ENCODE assay signal across 1 cellular context in the genomic region with DNA sequence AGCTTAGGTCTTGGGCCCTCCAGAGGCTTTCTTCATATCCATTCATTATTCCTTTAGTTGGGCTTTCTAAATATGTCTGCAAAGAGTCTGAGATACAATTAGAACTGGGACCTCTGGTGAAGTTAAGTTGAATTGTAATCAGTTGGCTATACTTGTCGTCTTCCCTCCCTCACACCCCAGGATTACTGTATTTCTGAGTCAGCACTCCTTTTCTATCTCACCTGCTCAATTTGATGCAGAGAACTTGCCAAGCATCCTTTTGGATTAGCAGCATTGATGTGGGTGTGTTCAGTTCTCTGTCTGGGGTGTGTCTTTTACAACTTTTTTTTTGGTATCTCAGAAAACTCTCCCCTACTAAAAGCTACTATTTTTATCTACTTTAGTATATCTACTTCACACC.
TF ChIP-seq lines count a peak whose summit lies in the region.

No MANE protein-coding gene starts in this region.

TF ChIP-seq in H1, 55 proteins besides CTCF, POLR2A, EP300 and RAD21:
- TF ChIP-seq YY1 (IDR thresholded peaks at IDR 0.05; ENCODE audit: low read depth, low read length) = no peak
- TF ChIP-seq, protein P1, sequence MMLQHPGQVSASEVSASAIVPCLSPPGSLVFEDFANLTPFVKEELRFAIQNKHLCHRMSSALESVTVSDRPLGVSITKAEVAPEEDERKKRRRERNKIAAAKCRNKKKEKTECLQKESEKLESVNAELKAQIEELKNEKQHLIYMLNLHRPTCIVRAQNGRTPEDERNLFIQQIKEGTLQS (IDR thresholded peaks at IDR 0.05; ENCODE audit: insufficient read depth, low read depth, low read length) = no peak
- TF ChIP-seq, protein P2, sequence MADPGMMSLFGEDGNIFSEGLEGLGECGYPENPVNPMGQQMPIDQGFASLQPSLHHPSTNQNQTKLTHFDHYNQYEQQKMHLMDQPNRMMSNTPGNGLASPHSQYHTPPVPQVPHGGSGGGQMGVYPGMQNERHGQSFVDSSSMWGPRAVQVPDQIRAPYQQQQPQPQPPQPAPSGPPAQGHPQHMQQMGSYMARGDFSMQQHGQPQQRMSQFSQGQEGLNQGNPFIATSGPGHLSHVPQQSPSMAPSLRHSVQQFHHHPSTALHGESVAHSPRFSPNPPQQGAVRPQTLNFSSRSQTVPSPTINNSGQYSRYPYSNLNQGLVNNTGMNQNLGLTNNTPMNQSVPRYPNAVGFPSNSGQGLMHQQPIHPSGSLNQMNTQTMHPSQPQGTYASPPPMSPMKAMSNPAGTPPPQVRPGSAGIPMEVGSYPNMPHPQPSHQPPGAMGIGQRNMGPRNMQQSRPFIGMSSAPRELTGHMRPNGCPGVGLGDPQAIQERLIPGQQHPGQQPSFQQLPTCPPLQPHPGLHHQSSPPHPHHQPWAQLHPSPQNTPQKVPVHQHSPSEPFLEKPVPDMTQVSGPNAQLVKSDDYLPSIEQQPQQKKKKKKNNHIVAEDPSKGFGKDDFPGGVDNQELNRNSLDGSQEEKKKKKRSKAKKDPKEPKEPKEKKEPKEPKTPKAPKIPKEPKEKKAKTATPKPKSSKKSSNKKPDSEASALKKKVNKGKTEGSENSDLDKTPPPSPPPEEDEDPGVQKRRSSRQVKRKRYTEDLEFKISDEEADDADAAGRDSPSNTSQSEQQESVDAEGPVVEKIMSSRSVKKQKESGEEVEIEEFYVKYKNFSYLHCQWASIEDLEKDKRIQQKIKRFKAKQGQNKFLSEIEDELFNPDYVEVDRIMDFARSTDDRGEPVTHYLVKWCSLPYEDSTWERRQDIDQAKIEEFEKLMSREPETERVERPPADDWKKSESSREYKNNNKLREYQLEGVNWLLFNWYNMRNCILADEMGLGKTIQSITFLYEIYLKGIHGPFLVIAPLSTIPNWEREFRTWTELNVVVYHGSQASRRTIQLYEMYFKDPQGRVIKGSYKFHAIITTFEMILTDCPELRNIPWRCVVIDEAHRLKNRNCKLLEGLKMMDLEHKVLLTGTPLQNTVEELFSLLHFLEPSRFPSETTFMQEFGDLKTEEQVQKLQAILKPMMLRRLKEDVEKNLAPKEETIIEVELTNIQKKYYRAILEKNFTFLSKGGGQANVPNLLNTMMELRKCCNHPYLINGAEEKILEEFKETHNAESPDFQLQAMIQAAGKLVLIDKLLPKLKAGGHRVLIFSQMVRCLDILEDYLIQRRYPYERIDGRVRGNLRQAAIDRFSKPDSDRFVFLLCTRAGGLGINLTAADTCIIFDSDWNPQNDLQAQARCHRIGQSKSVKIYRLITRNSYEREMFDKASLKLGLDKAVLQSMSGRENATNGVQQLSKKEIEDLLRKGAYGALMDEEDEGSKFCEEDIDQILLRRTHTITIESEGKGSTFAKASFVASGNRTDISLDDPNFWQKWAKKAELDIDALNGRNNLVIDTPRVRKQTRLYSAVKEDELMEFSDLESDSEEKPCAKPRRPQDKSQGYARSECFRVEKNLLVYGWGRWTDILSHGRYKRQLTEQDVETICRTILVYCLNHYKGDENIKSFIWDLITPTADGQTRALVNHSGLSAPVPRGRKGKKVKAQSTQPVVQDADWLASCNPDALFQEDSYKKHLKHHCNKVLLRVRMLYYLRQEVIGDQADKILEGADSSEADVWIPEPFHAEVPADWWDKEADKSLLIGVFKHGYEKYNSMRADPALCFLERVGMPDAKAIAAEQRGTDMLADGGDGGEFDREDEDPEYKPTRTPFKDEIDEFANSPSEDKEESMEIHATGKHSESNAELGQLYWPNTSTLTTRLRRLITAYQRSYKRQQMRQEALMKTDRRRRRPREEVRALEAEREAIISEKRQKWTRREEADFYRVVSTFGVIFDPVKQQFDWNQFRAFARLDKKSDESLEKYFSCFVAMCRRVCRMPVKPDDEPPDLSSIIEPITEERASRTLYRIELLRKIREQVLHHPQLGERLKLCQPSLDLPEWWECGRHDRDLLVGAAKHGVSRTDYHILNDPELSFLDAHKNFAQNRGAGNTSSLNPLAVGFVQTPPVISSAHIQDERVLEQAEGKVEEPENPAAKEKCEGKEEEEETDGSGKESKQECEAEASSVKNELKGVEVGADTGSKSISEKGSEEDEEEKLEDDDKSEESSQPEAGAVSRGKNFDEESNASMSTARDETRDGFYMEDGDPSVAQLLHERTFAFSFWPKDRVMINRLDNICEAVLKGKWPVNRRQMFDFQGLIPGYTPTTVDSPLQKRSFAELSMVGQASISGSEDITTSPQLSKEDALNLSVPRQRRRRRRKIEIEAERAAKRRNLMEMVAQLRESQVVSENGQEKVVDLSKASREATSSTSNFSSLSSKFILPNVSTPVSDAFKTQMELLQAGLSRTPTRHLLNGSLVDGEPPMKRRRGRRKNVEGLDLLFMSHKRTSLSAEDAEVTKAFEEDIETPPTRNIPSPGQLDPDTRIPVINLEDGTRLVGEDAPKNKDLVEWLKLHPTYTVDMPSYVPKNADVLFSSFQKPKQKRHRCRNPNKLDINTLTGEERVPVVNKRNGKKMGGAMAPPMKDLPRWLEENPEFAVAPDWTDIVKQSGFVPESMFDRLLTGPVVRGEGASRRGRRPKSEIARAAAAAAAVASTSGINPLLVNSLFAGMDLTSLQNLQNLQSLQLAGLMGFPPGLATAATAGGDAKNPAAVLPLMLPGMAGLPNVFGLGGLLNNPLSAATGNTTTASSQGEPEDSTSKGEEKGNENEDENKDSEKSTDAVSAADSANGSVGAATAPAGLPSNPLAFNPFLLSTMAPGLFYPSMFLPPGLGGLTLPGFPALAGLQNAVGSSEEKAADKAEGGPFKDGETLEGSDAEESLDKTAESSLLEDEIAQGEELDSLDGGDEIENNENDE (IDR thresholded peaks at IDR 0.05; ENCODE audit: insufficient replicate concordance, low read length) = no peak
- TF ChIP-seq ZNF274 (IDR thresholded peaks at IDR 0.05; ENCODE audit: borderline replicate concordance, extremely low read depth, low read length) = no peak
- no peak for TF ChIP-seq KDM4A (IDR thresholded peaks at IDR 0.05; ENCODE audit: low read depth, low read length, severe bottlenecking)
- TF ChIP-seq, protein P3, sequence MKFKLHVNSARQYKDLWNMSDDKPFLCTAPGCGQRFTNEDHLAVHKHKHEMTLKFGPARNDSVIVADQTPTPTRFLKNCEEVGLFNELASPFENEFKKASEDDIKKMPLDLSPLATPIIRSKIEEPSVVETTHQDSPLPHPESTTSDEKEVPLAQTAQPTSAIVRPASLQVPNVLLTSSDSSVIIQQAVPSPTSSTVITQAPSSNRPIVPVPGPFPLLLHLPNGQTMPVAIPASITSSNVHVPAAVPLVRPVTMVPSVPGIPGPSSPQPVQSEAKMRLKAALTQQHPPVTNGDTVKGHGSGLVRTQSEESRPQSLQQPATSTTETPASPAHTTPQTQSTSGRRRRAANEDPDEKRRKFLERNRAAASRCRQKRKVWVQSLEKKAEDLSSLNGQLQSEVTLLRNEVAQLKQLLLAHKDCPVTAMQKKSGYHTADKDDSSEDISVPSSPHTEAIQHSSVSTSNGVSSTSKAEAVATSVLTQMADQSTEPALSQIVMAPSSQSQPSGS (IDR thresholded peaks at IDR 0.05; ENCODE audit: low read length) = no peak
- TF ChIP-seq JUND (IDR thresholded peaks at IDR 0.05; ENCODE audit: low read length) = no peak
- no peak for TF ChIP-seq SP2 (IDR thresholded peaks at IDR 0.05; ENCODE audit: low read length)
- TF ChIP-seq TAF1 (IDR thresholded peaks at IDR 0.05; ENCODE audit: low read depth, low read length) = no peak
- TF ChIP-seq BCL11A (IDR thresholded peaks at IDR 0.05; ENCODE audit: low read depth in 2 of 2, low read length in 2 of 2) = no peak
- no peak for TF ChIP-seq BRCA1 (IDR thresholded peaks at IDR 0.05; ENCODE audit: low read depth, low read length)
- TF ChIP-seq GABPA (IDR thresholded peaks at IDR 0.05; ENCODE audit: borderline replicate concordance, insufficient read depth, low read length) = no peak
- TF ChIP-seq SRF (IDR thresholded peaks at IDR 0.05; ENCODE audit: low read depth, low read length) = no peak
- TF ChIP-seq TEAD4 (IDR thresholded peaks at IDR 0.05; ENCODE audit: low read depth, low read length) = no peak
- TF ChIP-seq SIRT6 (IDR thresholded peaks at IDR 0.05; ENCODE audit: low read length) = no peak
- no peak for TF ChIP-seq CBX8 (IDR thresholded peaks at IDR 0.05; ENCODE audit: borderline replicate concordance, low read depth, low read length)
- TF ChIP-seq FOSL1 (IDR thresholded peaks at IDR 0.05; ENCODE audit: insufficient read depth, low read depth, low read length) = no peak
- no peak for TF ChIP-seq NRF1 (IDR thresholded peaks at IDR 0.05; ENCODE audit: low read depth, low read length)
